21 cellular contexts compared by ENCODE assay signal in genomic region chr1:161364332-161364731, GRCh38. TPM values are rescaled to one million over a fixed set of nuclear protein-coding genes. Genes with fewer than 3 reads are reported as not detected.
DNase-seq lines count a peak whose midpoint lies in the region; ATAC-seq and TF ChIP-seq lines count a peak whose summit lies in the region.
"Had no signal": no experiment of that assay in that cellular context is flagged by ENCODE, and none has a peak within 500 bp of the region (broad histone marks: within the 10 kb centered on the region; RNA-seq: fewer than 3 reads in every experiment).

No MANE protein-coding gene starts in this region.

- H3K4me1 ChIP-seq in CD4-positive, CD25-positive, alpha-beta regulatory T cell (ENCODE audit: control insufficient read depth, insufficient read depth, low read length, poor library complexity, severe bottlenecking): no peaks in the 10 kb centered on the region
- H3K4me1 ChIP-seq in esophagus muscularis mucosa: peaks cover 8 to 15% (median 10%) of the 10 kb centered on the region in 4 donors

- H3K9me3 ChIP-seq in CD4-positive, CD25-positive, alpha-beta regulatory T cell (ENCODE audit: control insufficient read depth in 2 of 2, low read length in 2 of 2): no peaks in the 10 kb centered on the region
- no peaks in the 10 kb centered on the region for H3K9me3 ChIP-seq in esophagus muscularis mucosa

- no peak for TF ChIP-seq CTCF in esophagus muscularis mucosa (IDR thresholded peaks at IDR 0.05)

- H3K9me3 Mint-ChIP-seq in activated CD4-positive, alpha-beta memory T cell treated with anti-CD3 and anti-CD28 coated beads for 36 hours: no peaks in the 10 kb centered on the region
- no peaks in the 10 kb centered on the region for H3K9me3 Mint-ChIP-seq in activated CD4-positive, alpha-beta memory T cell treated with anti-CD3 and anti-CD28 coated beads, Interleukin-2, amount 10 ng/mL, durations not matched to agents 7 days and 5 days
- no peaks in the 10 kb centered on the region for H3K9me3 Mint-ChIP-seq in CD4-positive, CD25-positive, alpha-beta regulatory T cell
- no peaks in the 10 kb centered on the region for H3K9me3 Mint-ChIP-seq in activated naive CD8-positive, alpha-beta T cell treated with anti-CD3 and anti-CD28 coated beads, Interleukin-2, amount 50 U/mL, for 24 hours
- H3K9me3 Mint-ChIP-seq in stimulated activated effector memory CD8-positive, alpha-beta T cell treated with anti-CD3 and anti-CD28 coated beads, Interleukin-12 subunit alpha, Interleukin-12 subunit beta, amount 100 ng/mL, for 72 hours: no peaks in the 10 kb centered on the region

- H3K4me3 ChIP-seq in CD4-positive, CD25-positive, alpha-beta regulatory T cell (ENCODE audit: low read depth, low read length): no peak overlapping the region
- H3K4me3 ChIP-seq in esophagus muscularis mucosa: no peak overlapping the region

- peaks cover 26% of the 10 kb centered on the region for H3K4me1 Mint-ChIP-seq in activated CD4-positive, alpha-beta memory T cell treated with anti-CD3 and anti-CD28 coated beads for 36 hours (ENCODE audit: low read depth)
- peaks cover 10% of the 10 kb centered on the region for H3K4me1 Mint-ChIP-seq in activated CD4-positive, alpha-beta memory T cell treated with anti-CD3 and anti-CD28 coated beads, Interleukin-2, amount 10 ng/mL, durations not matched to agents 7 days and 5 days
- peaks cover 7 to 15% (median 12%) of the 10 kb centered on the region in 4 donors for H3K4me1 Mint-ChIP-seq in CD4-positive, CD25-positive, alpha-beta regulatory T cell
- peaks cover 29% of the 10 kb centered on the region for H3K4me1 Mint-ChIP-seq in activated naive CD8-positive, alpha-beta T cell treated with anti-CD3 and anti-CD28 coated beads, Interleukin-2, amount 50 U/mL, for 24 hours
- H3K4me1 Mint-ChIP-seq in stimulated activated effector memory CD8-positive, alpha-beta T cell treated with anti-CD3 and anti-CD28 coated beads, Interleukin-12 subunit alpha, Interleukin-12 subunit beta, amount 100 ng/mL, for 72 hours: peaks cover 33% of the 10 kb centered on the region

- intact Hi-C loops in activated CD4-positive, alpha-beta memory T cell treated with anti-CD3 and anti-CD28 coated beads for 36 hours (cut with micrococcal nuclease): no loop called here
- intact Hi-C loops in esophagus muscularis mucosa (cut with DNase I): loop anchor here (5.0 kb wide), 1 partner anchor 132 kb away; no protein-coding TSS in a partner anchor

- no peaks in the 10 kb centered on the region for H3K27me3 Mint-ChIP-seq in activated CD4-positive, alpha-beta memory T cell treated with anti-CD3 and anti-CD28 coated beads for 36 hours
- no peaks in the 10 kb centered on the region for H3K27me3 Mint-ChIP-seq in activated CD4-positive, alpha-beta memory T cell treated with anti-CD3 and anti-CD28 coated beads, Interleukin-2, amount 10 ng/mL, durations not matched to agents 7 days and 5 days
- H3K27me3 Mint-ChIP-seq in CD4-positive, CD25-positive, alpha-beta regulatory T cell: no peaks in the 10 kb centered on the region
- no peaks in the 10 kb centered on the region for H3K27me3 Mint-ChIP-seq in activated naive CD8-positive, alpha-beta T cell treated with anti-CD3 and anti-CD28 coated beads, Interleukin-2, amount 50 U/mL, for 24 hours

- peaks cover 20% of the 10 kb centered on the region for H3K36me3 ChIP-seq in CD4-positive, CD25-positive, alpha-beta regulatory T cell (ENCODE audit: control insufficient read depth, insufficient read depth, low read length)
- peaks cover 0 to 44% (median 30%) of the 10 kb centered on the region in 4 donors for H3K36me3 ChIP-seq in esophagus muscularis mucosa

- TF ChIP-seq EP300 in esophagus muscularis mucosa (IDR thresholded peaks at IDR 0.05): no peak

- POLR2A ChIA-PET in activated CD4-positive, alpha-beta memory T cell treated with anti-CD3 and anti-CD28 coated beads for 36 hours (lab: Charles Lee): no interaction called here
- POLR2A ChIA-PET in activated CD4-positive, alpha-beta memory T cell treated with anti-CD3 and anti-CD28 coated beads, Interleukin-2, amount 10 ng/mL, durations not matched to agents 7 days and 5 days (lab: Charles Lee): no interaction called here

- no peaks in the 10 kb centered on the region for H3K27me3 ChIP-seq in CD4-positive, CD25-positive, alpha-beta regulatory T cell (ENCODE audit: control insufficient read depth, insufficient read depth, low read length)
- no peaks in the 10 kb centered on the region for H3K27me3 ChIP-seq in esophagus muscularis mucosa

- CTCF ChIA-PET in activated CD4-positive, alpha-beta memory T cell treated with anti-CD3 and anti-CD28 coated beads for 36 hours (lab: Charles Lee): no interaction called here
- CTCF ChIA-PET in activated CD4-positive, alpha-beta memory T cell treated with anti-CD3 and anti-CD28 coated beads, Interleukin-2, amount 10 ng/mL, durations not matched to agents 7 days and 5 days (lab: Charles Lee): no interaction called here

- DNase-seq in activated CD4-positive, alpha-beta memory T cell treated with anti-CD3 and anti-CD28 coated beads for 36 hours: no peak
- DNase-seq in activated CD4-positive, alpha-beta memory T cell treated with anti-CD3 and anti-CD28 coated beads, Interleukin-2, amount 10 ng/mL, durations not matched to agents 7 days and 5 days: no peak
- no peak for DNase-seq in CD4-positive, CD25-positive, alpha-beta regulatory T cell
- no peak for DNase-seq in activated naive CD8-positive, alpha-beta T cell treated with anti-CD3 and anti-CD28 coated beads, Interleukin-2, amount 50 U/mL, for 24 hours
- no peak for DNase-seq in stimulated activated effector memory CD8-positive, alpha-beta T cell treated with anti-CD3 and anti-CD28 coated beads, Interleukin-12 subunit alpha, Interleukin-12 subunit beta, amount 100 ng/mL, for 72 hours (ENCODE audit: low spot score in 2 of 2)
- no peak for DNase-seq in esophagus muscularis mucosa (ENCODE audit: extremely low spot score)
- no peak for DNase-seq in H4 (ENCODE audit: low spot score)
- DNase-seq: C1 segment of cervical spinal cord, COR-L47, DMS153, GOT3, KG1, NCI-H1436, NCI-H2029, NCI-H2171, NCI-H748 treated with DMSO at 0.1 percent for 48 hours, OCI-M1 had no signal

- no peak for TF ChIP-seq POLR2A in esophagus muscularis mucosa (IDR thresholded peaks at IDR 0.05; ENCODE audit: low read depth)

- peak overlapping the region; percentile 52 for H3K27ac Mint-ChIP-seq in activated CD4-positive, alpha-beta memory T cell treated with anti-CD3 and anti-CD28 coated beads for 36 hours
- H3K27ac Mint-ChIP-seq in activated CD4-positive, alpha-beta memory T cell treated with anti-CD3 and anti-CD28 coated beads, Interleukin-2, amount 10 ng/mL, durations not matched to agents 7 days and 5 days: no peak overlapping the region
- peak overlapping the region in 2 of 3 donors; percentile 65 to 86 for H3K27ac Mint-ChIP-seq in CD4-positive, CD25-positive, alpha-beta regulatory T cell
- H3K27ac Mint-ChIP-seq in activated naive CD8-positive, alpha-beta T cell treated with anti-CD3 and anti-CD28 coated beads, Interleukin-2, amount 50 U/mL, for 24 hours: peak overlapping the region; percentile 75
- H3K27ac Mint-ChIP-seq in stimulated activated effector memory CD8-positive, alpha-beta T cell treated with anti-CD3 and anti-CD28 coated beads, Interleukin-12 subunit alpha, Interleukin-12 subunit beta, amount 100 ng/mL, for 72 hours: peak overlapping the region; percentile 55

- H3K4me3 Mint-ChIP-seq in activated CD4-positive, alpha-beta memory T cell treated with anti-CD3 and anti-CD28 coated beads for 36 hours: no peak overlapping the region
- H3K4me3 Mint-ChIP-seq in activated CD4-positive, alpha-beta memory T cell treated with anti-CD3 and anti-CD28 coated beads, Interleukin-2, amount 10 ng/mL, durations not matched to agents 7 days and 5 days: no peak overlapping the region
- no peak overlapping the region for H3K4me3 Mint-ChIP-seq in CD4-positive, CD25-positive, alpha-beta regulatory T cell
- no peak overlapping the region for H3K4me3 Mint-ChIP-seq in activated naive CD8-positive, alpha-beta T cell treated with anti-CD3 and anti-CD28 coated beads, Interleukin-2, amount 50 U/mL, for 24 hours
- H3K4me3 Mint-ChIP-seq in stimulated activated effector memory CD8-positive, alpha-beta T cell treated with anti-CD3 and anti-CD28 coated beads, Interleukin-12 subunit alpha, Interleukin-12 subunit beta, amount 100 ng/mL, for 72 hours: no peak overlapping the region

- ATAC-seq in CD4-positive, CD25-positive, alpha-beta regulatory T cell (ENCODE audit: low read depth in 2 of 2): no peak
- peak; percentile 45 for ATAC-seq in activated naive CD8-positive, alpha-beta T cell treated with anti-CD3 and anti-CD28 coated beads, Interleukin-2, amount 50 U/mL, for 24 hours
- ATAC-seq in stimulated activated effector memory CD8-positive, alpha-beta T cell treated with anti-CD3 and anti-CD28 coated beads, Interleukin-12 subunit alpha, Interleukin-12 subunit beta, amount 100 ng/mL, for 72 hours: peak; percentile 52
- no peak for ATAC-seq in GM18519 (IDR thresholded peaks at IDR 0.05; ENCODE audit: low FRiP score, unreplicated experiment)
- ATAC-seq: HepG2 had no signal

- no peak overlapping the region for H3K27ac ChIP-seq in CD4-positive, CD25-positive, alpha-beta regulatory T cell (ENCODE audit: insufficient read depth, low read length, poor library complexity, severe bottlenecking)
- no peak overlapping the region for H3K27ac ChIP-seq in esophagus muscularis mucosa (replicated peaks in 1 of 4)

- H3K36me3 Mint-ChIP-seq in activated CD4-positive, alpha-beta memory T cell treated with anti-CD3 and anti-CD28 coated beads for 36 hours: peaks cover 25% of the 10 kb centered on the region
- H3K36me3 Mint-ChIP-seq in activated CD4-positive, alpha-beta memory T cell treated with anti-CD3 and anti-CD28 coated beads, Interleukin-2, amount 10 ng/mL, durations not matched to agents 7 days and 5 days (ENCODE audit: low read depth): peaks cover 37% of the 10 kb centered on the region
- H3K36me3 Mint-ChIP-seq in CD4-positive, CD25-positive, alpha-beta regulatory T cell: peaks cover 36% of the 10 kb centered on the region
- peaks cover 27% of the 10 kb centered on the region for H3K36me3 Mint-ChIP-seq in activated naive CD8-positive, alpha-beta T cell treated with anti-CD3 and anti-CD28 coated beads, Interleukin-2, amount 50 U/mL, for 24 hours (ENCODE audit: low read depth)
- H3K36me3 Mint-ChIP-seq in stimulated activated effector memory CD8-positive, alpha-beta T cell treated with anti-CD3 and anti-CD28 coated beads, Interleukin-12 subunit alpha, Interleukin-12 subunit beta, amount 100 ng/mL, for 72 hours: peaks cover 57% of the 10 kb centered on the region

RNA-seq across cellular contexts. Expression of gene CFAP126, which starts 3.3 kb away (rescaled TPM):
- total RNA-seq in activated CD4-positive, alpha-beta memory T cell treated with anti-CD3 and anti-CD28 coated beads for 36 hours: under 1 TPM in 1 of 2 experiments, not detected in 1; 0.29 TPM
- total RNA-seq in activated CD4-positive, alpha-beta memory T cell treated with anti-CD3 and anti-CD28 coated beads, Interleukin-2, amount 10 ng/mL, durations not matched to agents 7 days and 5 days: not detected
- not detected for total RNA-seq in CD4-positive, CD25-positive, alpha-beta regulatory T cell
- not detected for polyA plus RNA-seq in CD4-positive, CD25-positive, alpha-beta regulatory T cell
- not detected for total RNA-seq in esophagus muscularis mucosa
- total RNA-seq in H4 (2014; rRNA removed; shearing (Covaris generic)): not detected in 2 replicates
- total RNA-seq: HepG2, NCI-H460, RPMI7951 had no signal
- polyA plus RNA-seq: HepG2 had no signal

RNA-seq across cellular contexts. Expression of gene SDHC, which starts 50.2 kb away (rescaled TPM):
- total RNA-seq in activated CD4-positive, alpha-beta memory T cell treated with anti-CD3 and anti-CD28 coated beads for 36 hours: 100 to 1,000 TPM; 212 to 215 TPM
- total RNA-seq in activated CD4-positive, alpha-beta memory T cell treated with anti-CD3 and anti-CD28 coated beads, Interleukin-2, amount 10 ng/mL, durations not matched to agents 7 days and 5 days: 100 to 1,000 TPM; 172 to 173 TPM
- total RNA-seq in CD4-positive, CD25-positive, alpha-beta regulatory T cell: 80.9 TPM
- polyA plus RNA-seq in CD4-positive, CD25-positive, alpha-beta regulatory T cell: 100 to 1,000 TPM; 198 to 294 (median 247) TPM
- total RNA-seq in esophagus muscularis mucosa: 10 to 100 TPM; 18.7 to 64.8 (median 30.1) TPM
- 33.2 and 42.6 TPM in 2 replicates for total RNA-seq in H4 (2014; rRNA removed; shearing (Covaris generic))

RNA-seq across cellular contexts. Expression of gene MPZ, which starts 54.6 kb away (rescaled TPM):
- total RNA-seq in activated CD4-positive, alpha-beta memory T cell treated with anti-CD3 and anti-CD28 coated beads for 36 hours: 1 to 10 TPM; 3.7 to 5.8 TPM
- 1 to 10 TPM; 5.9 to 8.1 TPM for total RNA-seq in activated CD4-positive, alpha-beta memory T cell treated with anti-CD3 and anti-CD28 coated beads, Interleukin-2, amount 10 ng/mL, durations not matched to agents 7 days and 5 days
- total RNA-seq in CD4-positive, CD25-positive, alpha-beta regulatory T cell: 2.3 TPM
- polyA plus RNA-seq in CD4-positive, CD25-positive, alpha-beta regulatory T cell: not detected
- total RNA-seq in esophagus muscularis mucosa: 10 to 100 TPM in 3 of 4 donors, 1 to 10 TPM in 1; 7.5 to 18.4 (median 17.6) TPM
- total RNA-seq in H4 (2014; rRNA removed; shearing (Covaris generic)): 0.27 and 0.39 TPM in 2 replicates

Comparison
In these comparisons a context has a peak if more than half of its experiments do, and no peak if none do; other contexts are left out.
1. ATAC-seq: peak in activated naive CD8-positive, alpha-beta T cell treated with anti-CD3 and anti-CD28 coated beads, Interleukin-2, amount 50 U/mL, for 24 hours (single experiment) and stimulated activated effector memory CD8-positive, alpha-beta T cell treated with anti-CD3 and anti-CD28 coated beads, Interleukin-12 subunit alpha, Interleukin-12 subunit beta, amount 100 ng/mL, for 72 hours (single experiment); none in CD4-positive, CD25-positive, alpha-beta regulatory T cell (0 of 2) and GM18519 (single experiment).